In the genomic region with DNA sequence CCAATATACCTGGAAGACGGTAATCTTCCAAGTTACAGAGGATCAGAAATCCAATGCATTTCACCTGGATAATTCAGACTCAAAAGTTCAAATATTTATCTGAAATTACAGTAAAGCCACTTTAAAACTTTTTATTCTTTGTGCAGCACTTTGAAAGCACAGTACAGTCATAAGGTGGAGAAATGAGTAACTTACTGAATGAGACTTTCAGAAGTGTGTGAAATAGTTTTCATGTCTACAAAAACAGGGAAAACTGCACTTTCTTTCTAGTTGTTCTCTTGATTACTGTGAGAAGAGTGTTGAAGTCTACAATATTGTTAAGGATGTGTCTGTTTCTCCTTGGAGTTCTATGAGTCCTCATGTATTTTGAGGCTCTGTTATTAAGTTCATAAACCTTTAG, we compare ENCODE assay signal across 16 cellular contexts.
DNase-seq lines count a peak whose midpoint lies in the region; ATAC-seq and TF ChIP-seq lines count a peak whose summit lies in the region.
"Had no signal": no experiment of that assay in that cellular context is flagged by ENCODE, and none has a peak within 500 bp of the region (broad histone marks: within the 10 kb centered on the region; RNA-seq: fewer than 3 reads in every experiment).

No MANE protein-coding gene starts in this region.

- no peaks in the 10 kb centered on the region for H3K4me1 ChIP-seq in OCI-LY7 (ENCODE audit: insufficient read depth, low read length, poor library complexity, severe bottlenecking)

- BruUV-seq in OCI-LY7 (replicated peaks; lab: Mats Ljungman, UMichigan), result TSS peak; percentile 23

- POLR2A ChIA-PET in OCI-LY7 (lab: Charles Lee), result no interaction called here

- TF ChIP-seq CTCF in OCI-LY7 (conservative IDR thresholded peaks at IDR 0.05; ENCODE audit: low read length), result no peak
- TF ChIP-seq CTCF in chondrocyte (IDR thresholded peaks at IDR 0.05), result no peak

- peaks cover 2% of the 10 kb centered on the region; the same call in 1 of the 2 replicates for H4K20me1 ChIP-seq in OCI-LY7 (ENCODE audit: insufficient read depth, low read length)

- peaks cover 6% of the 10 kb centered on the region for H3K36me3 Mint-ChIP-seq in activated naive CD8-positive, alpha-beta T cell
- peaks cover 8% of the 10 kb centered on the region for H3K36me3 Mint-ChIP-seq in activated naive CD8-positive, alpha-beta T cell treated with anti-CD3 and anti-CD28 coated beads for 36 hours
- no peaks in the 10 kb centered on the region for H3K36me3 Mint-ChIP-seq in chondrocyte (ENCODE audit: low read depth)
- H3K36me3 Mint-ChIP-seq in stimulated activated memory B cell treated with anti-CD40 and anti-IgM and Interleukin-4, amounts not matched to agents 10 μg/mL and 1 μg/mL and 100 μg/mL, for 72 hours, result peaks cover 22% of the 10 kb centered on the region

- no peaks in the 10 kb centered on the region for H3K27me3 Mint-ChIP-seq in activated naive CD8-positive, alpha-beta T cell
- H3K27me3 Mint-ChIP-seq in activated naive CD8-positive, alpha-beta T cell treated with anti-CD3 and anti-CD28 coated beads for 36 hours, result no peaks in the 10 kb centered on the region
- H3K27me3 Mint-ChIP-seq in chondrocyte (ENCODE audit: low read depth), result no peaks in the 10 kb centered on the region
- H3K27me3 Mint-ChIP-seq in stimulated activated memory B cell treated with anti-CD40 and anti-IgM and Interleukin-4, amounts not matched to agents 10 μg/mL and 1 μg/mL and 100 μg/mL, for 72 hours, result no peaks in the 10 kb centered on the region

- H2AFZ ChIP-seq in OCI-LY7 (ENCODE audit: low read length), result no peak overlapping the region

- H3K4me3 ChIP-seq in OCI-LY7 (ENCODE audit: low read depth, low read length, poor library complexity, severe bottlenecking), result no peak overlapping the region

- H3K36me3 ChIP-seq in OCI-LY7 (ENCODE audit: insufficient read depth, low read length), result peaks cover 35% of the 10 kb centered on the region

- H3K9me2 ChIP-seq in OCI-LY7 (ENCODE audit: insufficient read depth, low read length), result no peaks in the 10 kb centered on the region

- H3K79me2 ChIP-seq in OCI-LY7 (ENCODE audit: insufficient read depth, low read depth, low read length), result peaks cover 56% of the 10 kb centered on the region

- no peak for DNase-seq in activated naive CD8-positive, alpha-beta T cell treated with anti-CD3 and anti-CD28 coated beads for 36 hours
- DNase-seq in OCI-LY7 (ENCODE audit: low spot score), result no peak
- DNase-seq in chondrocyte (ENCODE audit: low spot score), result no peak
- no peak for DNase-seq in stimulated activated CD4-positive, alpha-beta T cell treated with anti-CD3 and anti-CD28 coated beads, Interleukin-1b, Interleukin-23, amount 100 ng/mL, for 48 hours
- no peak for DNase-seq in mesenteric fat pad (ENCODE audit: low spot score)
- no peak for DNase-seq in AG08395 (ENCODE audit: low spot score)
- DNase-seq: activated CD4-positive, alpha-beta T cell treated with anti-CD3 and anti-CD28 coated beads for 4 hours; activated CD8-positive, alpha-beta memory T cell treated with anti-CD3 and anti-CD28 coated beads, Interleukin-2, amount 50 U/mL, for 4 hours; hypothalamus; kidney; midbrain; NCI-H2081; NCI-H524; Right ventricle myocardium superior had no signal

- ATAC-seq in stimulated activated memory B cell treated with anti-CD40 and anti-IgM and Interleukin-4, amounts not matched to agents 10 μg/mL and 1 μg/mL and 100 μg/mL, for 72 hours, result no peak

- H3K27ac ChIP-seq in OCI-LY7 (ENCODE audit: low read depth, low read length, poor library complexity, severe bottlenecking), result no peak overlapping the region

- H3K4me2 ChIP-seq in OCI-LY7 (ENCODE audit: low read length), result no peak overlapping the region

- H3K9me3 Mint-ChIP-seq in activated naive CD8-positive, alpha-beta T cell (ENCODE audit: low read depth), result no peaks in the 10 kb centered on the region
- no peaks in the 10 kb centered on the region for H3K9me3 Mint-ChIP-seq in activated naive CD8-positive, alpha-beta T cell treated with anti-CD3 and anti-CD28 coated beads for 36 hours
- no peaks in the 10 kb centered on the region for H3K9me3 Mint-ChIP-seq in chondrocyte (ENCODE audit: low read depth)
- H3K9me3 Mint-ChIP-seq in stimulated activated memory B cell treated with anti-CD40 and anti-IgM and Interleukin-4, amounts not matched to agents 10 μg/mL and 1 μg/mL and 100 μg/mL, for 72 hours, result no peaks in the 10 kb centered on the region

- no peaks in the 10 kb centered on the region for H3K9me3 ChIP-seq in OCI-LY7 (ENCODE audit: low read length)

- CTCF ChIA-PET in OCI-LY7 (lab: Charles Lee; ENCODE audit: unreplicated experiment), result no interaction called here

- peak overlapping the region; percentile 55 for H3K27ac Mint-ChIP-seq in activated naive CD8-positive, alpha-beta T cell
- H3K27ac Mint-ChIP-seq in activated naive CD8-positive, alpha-beta T cell treated with anti-CD3 and anti-CD28 coated beads for 36 hours, result no peak overlapping the region
- H3K27ac Mint-ChIP-seq in chondrocyte (ENCODE audit: unreplicated experiment), result peak overlapping the region; percentile 83
- peak overlapping the region; percentile 36 for H3K27ac Mint-ChIP-seq in stimulated activated memory B cell treated with anti-CD40 and anti-IgM and Interleukin-4, amounts not matched to agents 10 μg/mL and 1 μg/mL and 100 μg/mL, for 72 hours

- peaks cover 43% of the 10 kb centered on the region for H3K4me1 Mint-ChIP-seq in activated naive CD8-positive, alpha-beta T cell (ENCODE audit: low read depth)
- H3K4me1 Mint-ChIP-seq in activated naive CD8-positive, alpha-beta T cell treated with anti-CD3 and anti-CD28 coated beads for 36 hours, result peaks cover 42% of the 10 kb centered on the region
- peaks cover 34% of the 10 kb centered on the region for H3K4me1 Mint-ChIP-seq in chondrocyte (ENCODE audit: low read depth)
- peaks cover 55% of the 10 kb centered on the region for H3K4me1 Mint-ChIP-seq in stimulated activated memory B cell treated with anti-CD40 and anti-IgM and Interleukin-4, amounts not matched to agents 10 μg/mL and 1 μg/mL and 100 μg/mL, for 72 hours

- H3K4me3 Mint-ChIP-seq in activated naive CD8-positive, alpha-beta T cell, result no peak overlapping the region
- no peak overlapping the region for H3K4me3 Mint-ChIP-seq in activated naive CD8-positive, alpha-beta T cell treated with anti-CD3 and anti-CD28 coated beads for 36 hours
- peak overlapping the region; percentile 1 for H3K4me3 Mint-ChIP-seq in chondrocyte (ENCODE audit: unreplicated experiment)
- no peak overlapping the region for H3K4me3 Mint-ChIP-seq in stimulated activated memory B cell treated with anti-CD40 and anti-IgM and Interleukin-4, amounts not matched to agents 10 μg/mL and 1 μg/mL and 100 μg/mL, for 72 hours

- intact Hi-C loops in OCI-LY7 (cut with micrococcal nuclease; ENCODE audit: unreplicated experiment), result no loop called here
